Comparison of ENCODE assay signal across 20 cellular contexts in the genomic region with DNA sequence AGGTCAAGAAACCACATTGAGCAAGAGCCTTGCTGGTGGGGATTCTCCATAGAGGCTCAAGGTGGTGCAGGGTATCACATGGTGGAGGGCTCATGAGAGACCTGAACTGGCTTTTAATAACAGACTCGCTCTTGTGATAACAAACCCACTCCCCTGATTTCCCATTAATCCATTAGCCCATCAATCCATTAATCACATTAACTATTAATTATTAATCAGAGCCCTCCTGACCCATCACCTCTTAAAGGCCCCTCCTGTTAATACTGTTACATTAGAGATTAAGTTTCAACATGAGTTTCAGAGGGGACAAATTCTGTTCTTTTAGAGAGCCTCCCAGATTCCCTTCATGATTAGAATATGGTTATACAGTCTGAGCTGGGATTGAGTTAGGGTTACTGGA.
A peak's percentile ranks its signal among the peaks of the same experiment; 100 is the strongest.
DNase-seq lines count a peak whose midpoint lies in the region; ATAC-seq and TF ChIP-seq lines count a peak whose summit lies in the region.
"Had no signal": no experiment of that assay in that cellular context is flagged by ENCODE, and none has a peak within 500 bp of the region (broad histone marks: within the 10 kb centered on the region; RNA-seq: fewer than 3 reads in every experiment).

No MANE protein-coding gene starts in this region.

- H3K27me3 ChIP-seq in BLaER1 treated with 17β-estradiol and CSF1 and Interleukin-3, amounts not matched to agents 10 nM and 100 nM: no peaks in the 10 kb centered on the region; a peak in 1 of 22 replicates
- H3K27me3 ChIP-seq in naive thymus-derived CD4-positive, alpha-beta T cell (ENCODE audit: control insufficient read depth in 2 of 2, insufficient read depth in 2 of 2, low read length in 2 of 2): no peaks in the 10 kb centered on the region
- H3K27me3 ChIP-seq: SJSA1, stomach, tibial nerve had no signal

- H3K4me2 ChIP-seq in BLaER1 treated with 17β-estradiol and CSF1 and Interleukin-3, amounts not matched to agents 10 nM and 100 nM: peak overlapping the region; percentile 68 to 88 (median 79)
- peak overlapping the region; percentile 19 for H3K4me2 ChIP-seq in OCI-LY7 (ENCODE audit: low read length)
- H3K4me2 ChIP-seq: GM23338 had no signal

- H3K4me1 ChIP-seq in BLaER1 treated with 17β-estradiol and CSF1 and Interleukin-3, amounts not matched to agents 10 nM and 100 nM: peaks cover 46 to 61% (median 58%) of the 10 kb centered on the region in 10 experiments
- H3K4me1 ChIP-seq in OCI-LY7 (ENCODE audit: insufficient read depth, low read length, poor library complexity, severe bottlenecking): peaks cover 21% of the 10 kb centered on the region
- H3K4me1 ChIP-seq in naive thymus-derived CD4-positive, alpha-beta T cell (ENCODE audit: control insufficient read depth in 2 of 2, insufficient read depth in 2 of 2, low read length in 2 of 2): peaks cover 34 to 41% of the 10 kb centered on the region in 2 donors

- no peaks in the 10 kb centered on the region; a peak in 1 of 22 replicates for H4K20me1 ChIP-seq in BLaER1 treated with 17β-estradiol and CSF1 and Interleukin-3, amounts not matched to agents 10 nM and 100 nM
- H4K20me1 ChIP-seq in OCI-LY7 (ENCODE audit: insufficient read depth, low read length): no peaks in the 10 kb centered on the region

- intact Hi-C loops in OCI-LY7 (cut with micrococcal nuclease; ENCODE audit: unreplicated experiment): no loop called here
- intact Hi-C loops in naive thymus-derived CD4-positive, alpha-beta T cell (cut with micrococcal nuclease): no loop called here

- CTCF ChIA-PET in OCI-LY7 (lab: Charles Lee; ENCODE audit: unreplicated experiment): no interaction called here
- CTCF ChIA-PET in naive thymus-derived CD4-positive, alpha-beta T cell (lab: Charles Lee): interaction anchor here (1.0 to 2.4 kb wide), 4 partner anchors 9 to 20 kb away, joined by 3 to 14 read pairs (median 8); no protein-coding TSS in a partner anchor

- BruUV-seq in OCI-LY7 (replicated peaks; lab: Mats Ljungman, UMichigan): no TSS peak

- peak overlapping the region in 1 of 10 experiments; percentile 12; a peak in 1 of 20 replicates for H3K4me3 ChIP-seq in BLaER1 treated with 17β-estradiol and CSF1 and Interleukin-3, amounts not matched to agents 10 nM and 100 nM
- H3K4me3 ChIP-seq in OCI-LY7 (ENCODE audit: low read depth, low read length, poor library complexity, severe bottlenecking): no peak overlapping the region
- no peak overlapping the region for H3K4me3 ChIP-seq in naive thymus-derived CD4-positive, alpha-beta T cell (ENCODE audit: low read length)
- H3K4me3 ChIP-seq: GM23338, SJSA1, stomach, tibial nerve had no signal

- H3K36me3 Mint-ChIP-seq in T-helper 2 cell treated with Interferon-gamma antibody and Interleukin-4, amounts not matched to agents 5 μg/mL and 100 μg/mL, for 36 hours (ENCODE audit: low read depth): peaks cover 4% of the 10 kb centered on the region
- H3K36me3 Mint-ChIP-seq in naive thymus-derived CD4-positive, alpha-beta T cell: peaks cover 0 to 32% (median 5%) of the 10 kb centered on the region in 5 donors

- no peak overlapping the region for H2AFZ ChIP-seq in OCI-LY7 (ENCODE audit: low read length)
- H2AFZ ChIP-seq: GM23338 had no signal

- H3K27me3 Mint-ChIP-seq in T-helper 2 cell treated with Interferon-gamma antibody and Interleukin-4, amounts not matched to agents 5 μg/mL and 100 μg/mL, for 36 hours (ENCODE audit: low read depth): no peaks in the 10 kb centered on the region
- H3K27me3 Mint-ChIP-seq in naive thymus-derived CD4-positive, alpha-beta T cell: peaks cover 0 to 18% (median 0%) of the 10 kb centered on the region in 5 donors

- POLR2A ChIA-PET in OCI-LY7 (lab: Charles Lee): no interaction called here
- POLR2A ChIA-PET in naive thymus-derived CD4-positive, alpha-beta T cell (lab: Charles Lee): interaction anchor here (0.6 to 16.7 kb wide), 8 partner anchors 12 to 316 kb away, joined by 3 to 176 read pairs (median 10); partner anchors contain the start of genes IER5, MR1 and STX6

- peaks cover 13% of the 10 kb centered on the region for H3K9me3 Mint-ChIP-seq in T-helper 2 cell treated with Interferon-gamma antibody and Interleukin-4, amounts not matched to agents 5 μg/mL and 100 μg/mL, for 36 hours
- H3K9me3 Mint-ChIP-seq in naive thymus-derived CD4-positive, alpha-beta T cell: peaks cover 0 to 11% (median 0%) of the 10 kb centered on the region in 11 donors
- H3K9me3 Mint-ChIP-seq: activated naive CD4-positive, alpha-beta T cell treated with anti-CD3 and anti-CD28 coated beads for 36 hours; HFFc6 had no signal

- H3K9ac ChIP-seq in BLaER1 treated with 17β-estradiol and CSF1 and Interleukin-3, amounts not matched to agents 10 nM and 100 nM: peak overlapping the region in 1 of 11 experiments; percentile 32; a peak in 1 of 22 replicates

- TF ChIP-seq CTCF in OCI-LY7 (conservative IDR thresholded peaks at IDR 0.05; ENCODE audit: low read length): no peak

- no peaks in the 10 kb centered on the region for H3K36me3 ChIP-seq in BLaER1 treated with 17β-estradiol and CSF1 and Interleukin-3, amounts not matched to agents 10 nM and 100 nM
- no peaks in the 10 kb centered on the region for H3K36me3 ChIP-seq in OCI-LY7 (ENCODE audit: insufficient read depth, low read length)
- H3K36me3 ChIP-seq in naive thymus-derived CD4-positive, alpha-beta T cell (ENCODE audit: control insufficient read depth in 2 of 3, insufficient read depth in 3 of 3, low read length in 3 of 3): no peaks in the 10 kb centered on the region
- H3K36me3 ChIP-seq: SJSA1, stomach, tibial nerve had no signal

- H3K4me3 Mint-ChIP-seq in T-helper 2 cell treated with Interferon-gamma antibody and Interleukin-4, amounts not matched to agents 5 μg/mL and 100 μg/mL, for 36 hours: peak overlapping the region; percentile 13
- peak overlapping the region in 4 of 10 donors; percentile 25 to 92 (median 49) for H3K4me3 Mint-ChIP-seq in naive thymus-derived CD4-positive, alpha-beta T cell
- H3K4me3 Mint-ChIP-seq: activated naive CD4-positive, alpha-beta T cell treated with anti-CD3 and anti-CD28 coated beads for 36 hours; GM23338; HFFc6 had no signal

- no peak for ATAC-seq in naive thymus-derived CD4-positive, alpha-beta T cell
- ATAC-seq in HG03097 (IDR thresholded peaks at IDR 0.05; ENCODE audit: low FRiP score, unreplicated experiment): no peak
- ATAC-seq: left lobe of liver, Panc1 had no signal

- H3K9me3 ChIP-seq in BLaER1 treated with 17β-estradiol and CSF1 and Interleukin-3, amounts not matched to agents 10 nM and 100 nM (replicated peaks in 1 of 11): peaks cover 0 to 25% (median 14%) of the 10 kb centered on the region in 11 experiments; a peak in 19 of 22 replicates
- no peaks in the 10 kb centered on the region for H3K9me3 ChIP-seq in OCI-LY7 (ENCODE audit: low read length)
- H3K9me3 ChIP-seq in naive thymus-derived CD4-positive, alpha-beta T cell (ENCODE audit: control insufficient read depth in 2 of 3, low read length in 3 of 3): no peaks in the 10 kb centered on the region
- H3K9me3 ChIP-seq: SJSA1, stomach, tibial nerve had no signal

- no peak for DNase-seq in T-helper 2 cell treated with Interferon-gamma antibody and Interleukin-4, amounts not matched to agents 5 μg/mL and 100 μg/mL, for 36 hours (ENCODE audit: low spot score)
- DNase-seq in T-helper 2 cell (no peak), OCI-LY7 (ENCODE audit: low spot score) (no peak), foreskin melanocyte (no peak), NCI-H2196 (lab: John Stamatoyannopoulos, UW; ENCODE audit: unreplicated experiment) (no peak)
- DNase-seq in naive thymus-derived CD4-positive, alpha-beta T cell: no peak
- DNase-seq: DMS53, HFFc6, NCI-H510A treated with DMSO at 0.1 percent for 48 hours, retina had no signal

- no peak overlapping the region for H3K27ac Mint-ChIP-seq in T-helper 2 cell treated with Interferon-gamma antibody and Interleukin-4, amounts not matched to agents 5 μg/mL and 100 μg/mL, for 36 hours
- peak overlapping the region in 7 of 9 donors; percentile 76 to 97 (median 93) for H3K27ac Mint-ChIP-seq in naive thymus-derived CD4-positive, alpha-beta T cell
- H3K27ac Mint-ChIP-seq: GM23338, HFFc6 had no signal

- H3K27ac ChIP-seq in BLaER1 treated with 17β-estradiol and CSF1 and Interleukin-3, amounts not matched to agents 10 nM and 100 nM: peak overlapping the region in 7 of 11 experiments; percentile 6 to 68 (median 54); a peak in 11 of 22 replicates
- H3K27ac ChIP-seq in OCI-LY7 (ENCODE audit: low read depth, low read length, poor library complexity, severe bottlenecking): no peak overlapping the region
- peak overlapping the region; percentile 57 for H3K27ac ChIP-seq in naive thymus-derived CD4-positive, alpha-beta T cell (ENCODE audit: low read depth, low read length)
- H3K27ac ChIP-seq: 22Rv1, SJSA1 had no signal

- H3K79me2 ChIP-seq in OCI-LY7 (ENCODE audit: insufficient read depth, low read depth, low read length): no peaks in the 10 kb centered on the region

- H3K4me1 Mint-ChIP-seq in T-helper 2 cell treated with Interferon-gamma antibody and Interleukin-4, amounts not matched to agents 5 μg/mL and 100 μg/mL, for 36 hours (ENCODE audit: low read depth): peaks cover 48% of the 10 kb centered on the region
- peaks cover 49 to 80% (median 65%) of the 10 kb centered on the region in 7 donors for H3K4me1 Mint-ChIP-seq in naive thymus-derived CD4-positive, alpha-beta T cell

- H3K9me2 ChIP-seq in OCI-LY7 (ENCODE audit: insufficient read depth, low read length): no peaks in the 10 kb centered on the region
